1 cellular context compared by ENCODE assay signal in genomic region chr1:116504308-116505156, GRCh38.
TF ChIP-seq lines count a peak whose summit lies in the region.

No MANE protein-coding gene starts in this region.

TF ChIP-seq in K562, 482 proteins besides CTCF, POLR2A, EP300 and RAD21 (continued from another document and continues in another):
- TF ChIP-seq ATF2 (CRISPR knock-in tag; IDR thresholded peaks at IDR 0.05) (peak; percentile 76; the same call in 1 of the 2 replicates), PCBP1 (IDR thresholded peaks at IDR 0.05; ENCODE audit: low read depth, low read length, poor library complexity, severe bottlenecking) (no peak), CEBPG (CRISPR knock-in tag; IDR thresholded peaks at IDR 0.05) (peak; percentile 83), CEBPG (tag; conservative IDR thresholded peaks at IDR 0.05 in 1 of 2, IDR thresholded peaks at IDR 0.05 in 1 of 2) (peak; percentile 52 to 81; a peak in 3 of 4 replicates), NR3C1 (CRISPR knock-in tag; IDR thresholded peaks at IDR 0.05) (no peak), NRF1 (conservative IDR thresholded peaks at IDR 0.05 in 1 of 2, IDR thresholded peaks at IDR 0.05 in 1 of 2) (peak; percentile 42 to 46), MTA2 (IDR thresholded peaks at IDR 0.05; ENCODE audit: low read depth) (no peak), E2F5 (CRISPR knock-in tag; IDR thresholded peaks at IDR 0.05) (peak; percentile 75; the same call in 1 of the 2 replicates), CEBPB (tag; IDR thresholded peaks at IDR 0.05) (peak; percentile 89), NCOA1 (IDR thresholded peaks at IDR 0.05; ENCODE audit: low read depth) (peak; percentile 70), TCF3 (CRISPR knock-in tag; IDR thresholded peaks at IDR 0.05) (peak; percentile 75), SNIP1 (IDR thresholded peaks at IDR 0.05; ENCODE audit: low read depth) (no peak), PRPF4 (IDR thresholded peaks at IDR 0.05; ENCODE audit: insufficient read depth, low read depth, low read length, poor library complexity, severe bottlenecking) (no peak), YY1 (IDR thresholded peaks at IDR 0.05; ENCODE audit: borderline replicate concordance in 1 of 3, control insufficient read depth in 1 of 3, extremely low read depth in 1 of 3, insufficient read depth in 3 of 3, insufficient read length in 1 of 3, insufficient replicate concordance in 2 of 3, low read depth in 1 of 3, low read length in 2 of 3) (peak in 2 of 3 experiments; percentile 44 to 65), ZNF75A (CRISPR knock-in tag; IDR thresholded peaks at IDR 0.05) (no peak), HNRNPLL (IDR thresholded peaks at IDR 0.05; ENCODE audit: low read depth, low read length, poor library complexity, severe bottlenecking) (no peak), ZNF561 (CRISPR knock-in tag; conservative IDR thresholded peaks at IDR 0.05) (peak; percentile 41; the same call in 1 of the 2 replicates), MAFG (tag; conservative IDR thresholded peaks at IDR 0.05) (peak; percentile 86), ARID4B (CRISPR knock-in tag; IDR thresholded peaks at IDR 0.05) (0 out of 2 replicates have a peak, but pooled peaks have one; percentile 48), ZNF507 (tag; conservative IDR thresholded peaks at IDR 0.05) (no peak), HNRNPUL1 (IDR thresholded peaks at IDR 0.05; ENCODE audit: low read length) (0 out of 2 replicates have a peak, but pooled peaks have one; percentile 8), GABPB1 (CRISPR knock-in tag; IDR thresholded peaks at IDR 0.05) (peak; percentile 84), HCFC1 (IDR thresholded peaks at IDR 0.05; ENCODE audit: low read depth, low read length) (0 out of 2 replicates have a peak, but pooled peaks have one; percentile 5), PATZ1 (CRISPR knock-in tag; IDR thresholded peaks at IDR 0.05; ENCODE audit: borderline replicate concordance) (no peak), FIP1L1 (IDR thresholded peaks at IDR 0.05; ENCODE audit: low read depth, low read length, poor library complexity, severe bottlenecking) (no peak), SMAD4 (CRISPR knock-in tag; conservative IDR thresholded peaks at IDR 0.05) (peak; percentile 95), ZNF175 (CRISPR knock-in tag; IDR thresholded peaks at IDR 0.05; ENCODE audit: low read depth) (peak; percentile 82), KDM2B (CRISPR knock-in tag; IDR thresholded peaks at IDR 0.05) (no peak), CBX8 (IDR thresholded peaks at IDR 0.05; ENCODE audit: borderline replicate concordance, extremely low read depth, low read depth, low read length, poor library complexity, severe bottlenecking) (no peak), NFXL1 (CRISPR knock-in tag; IDR thresholded peaks at IDR 0.05) (peak; percentile 77; the same call in 1 of the 2 replicates), ZBTB1 (CRISPR knock-in tag; IDR thresholded peaks at IDR 0.05; ENCODE audit: borderline replicate concordance, low read depth) (peak; percentile 73; the same call in 1 of the 2 replicates)
- TF ChIP-seq, protein P1, sequence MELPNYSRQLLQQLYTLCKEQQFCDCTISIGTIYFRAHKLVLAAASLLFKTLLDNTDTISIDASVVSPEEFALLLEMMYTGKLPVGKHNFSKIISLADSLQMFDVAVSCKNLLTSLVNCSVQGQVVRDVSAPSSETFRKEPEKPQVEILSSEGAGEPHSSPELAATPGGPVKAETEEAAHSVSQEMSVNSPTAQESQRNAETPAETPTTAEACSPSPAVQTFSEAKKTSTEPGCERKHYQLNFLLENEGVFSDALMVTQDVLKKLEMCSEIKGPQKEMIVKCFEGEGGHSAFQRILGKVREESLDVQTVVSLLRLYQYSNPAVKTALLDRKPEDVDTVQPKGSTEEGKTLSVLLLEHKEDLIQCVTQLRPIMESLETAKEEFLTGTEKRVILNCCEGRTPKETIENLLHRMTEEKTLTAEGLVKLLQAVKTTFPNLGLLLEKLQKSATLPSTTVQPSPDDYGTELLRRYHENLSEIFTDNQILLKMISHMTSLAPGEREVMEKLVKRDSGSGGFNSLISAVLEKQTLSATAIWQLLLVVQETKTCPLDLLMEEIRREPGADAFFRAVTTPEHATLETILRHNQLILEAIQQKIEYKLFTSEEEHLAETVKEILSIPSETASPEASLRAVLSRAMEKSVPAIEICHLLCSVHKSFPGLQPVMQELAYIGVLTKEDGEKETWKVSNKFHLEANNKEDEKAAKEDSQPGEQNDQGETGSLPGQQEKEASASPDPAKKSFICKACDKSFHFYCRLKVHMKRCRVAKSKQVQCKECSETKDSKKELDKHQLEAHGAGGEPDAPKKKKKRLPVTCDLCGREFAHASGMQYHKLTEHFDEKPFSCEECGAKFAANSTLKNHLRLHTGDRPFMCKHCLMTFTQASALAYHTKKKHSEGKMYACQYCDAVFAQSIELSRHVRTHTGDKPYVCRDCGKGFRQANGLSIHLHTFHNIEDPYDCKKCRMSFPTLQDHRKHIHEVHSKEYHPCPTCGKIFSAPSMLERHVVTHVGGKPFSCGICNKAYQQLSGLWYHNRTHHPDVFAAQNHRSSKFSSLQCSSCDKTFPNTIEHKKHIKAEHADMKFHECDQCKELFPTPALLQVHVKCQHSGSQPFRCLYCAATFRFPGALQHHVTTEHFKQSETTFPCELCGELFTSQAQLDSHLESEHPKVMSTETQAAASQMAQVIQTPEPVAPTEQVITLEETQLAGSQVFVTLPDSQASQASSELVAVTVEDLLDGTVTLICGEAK (IDR thresholded peaks at IDR 0.05): 0 out of 2 replicates have a peak, but pooled peaks have one; percentile 9
- TF ChIP-seq, protein P1 (CRISPR knock-in tag; IDR thresholded peaks at IDR 0.05): no peak
- TF ChIP-seq, protein P2, sequence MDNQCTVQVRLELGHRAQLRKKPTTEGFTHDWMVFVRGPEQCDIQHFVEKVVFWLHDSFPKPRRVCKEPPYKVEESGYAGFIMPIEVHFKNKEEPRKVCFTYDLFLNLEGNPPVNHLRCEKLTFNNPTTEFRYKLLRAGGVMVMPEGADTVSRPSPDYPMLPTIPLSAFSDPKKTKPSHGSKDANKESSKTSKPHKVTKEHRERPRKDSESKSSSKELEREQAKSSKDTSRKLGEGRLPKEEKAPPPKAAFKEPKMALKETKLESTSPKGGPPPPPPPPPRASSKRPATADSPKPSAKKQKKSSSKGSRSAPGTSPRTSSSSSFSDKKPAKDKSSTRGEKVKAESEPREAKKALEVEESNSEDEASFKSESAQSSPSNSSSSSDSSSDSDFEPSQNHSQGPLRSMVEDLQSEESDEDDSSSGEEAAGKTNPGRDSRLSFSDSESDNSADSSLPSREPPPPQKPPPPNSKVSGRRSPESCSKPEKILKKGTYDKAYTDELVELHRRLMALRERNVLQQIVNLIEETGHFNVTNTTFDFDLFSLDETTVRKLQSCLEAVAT (IDR thresholded peaks at IDR 0.05): peak in 1 of 2 experiments; percentile 39; a peak in 3 of 4 replicates
- TF ChIP-seq, protein P3, sequence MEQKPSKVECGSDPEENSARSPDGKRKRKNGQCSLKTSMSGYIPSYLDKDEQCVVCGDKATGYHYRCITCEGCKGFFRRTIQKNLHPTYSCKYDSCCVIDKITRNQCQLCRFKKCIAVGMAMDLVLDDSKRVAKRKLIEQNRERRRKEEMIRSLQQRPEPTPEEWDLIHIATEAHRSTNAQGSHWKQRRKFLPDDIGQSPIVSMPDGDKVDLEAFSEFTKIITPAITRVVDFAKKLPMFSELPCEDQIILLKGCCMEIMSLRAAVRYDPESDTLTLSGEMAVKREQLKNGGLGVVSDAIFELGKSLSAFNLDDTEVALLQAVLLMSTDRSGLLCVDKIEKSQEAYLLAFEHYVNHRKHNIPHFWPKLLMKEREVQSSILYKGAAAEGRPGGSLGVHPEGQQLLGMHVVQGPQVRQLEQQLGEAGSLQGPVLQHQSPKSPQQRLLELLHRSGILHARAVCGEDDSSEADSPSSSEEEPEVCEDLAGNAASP (IDR thresholded peaks at IDR 0.05): no peak
- TF ChIP-seq, protein P4, sequence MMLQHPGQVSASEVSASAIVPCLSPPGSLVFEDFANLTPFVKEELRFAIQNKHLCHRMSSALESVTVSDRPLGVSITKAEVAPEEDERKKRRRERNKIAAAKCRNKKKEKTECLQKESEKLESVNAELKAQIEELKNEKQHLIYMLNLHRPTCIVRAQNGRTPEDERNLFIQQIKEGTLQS (IDR thresholded peaks at IDR 0.05): peak; percentile 100
- TF ChIP-seq, protein P4 (CRISPR knock-in tag; conservative IDR thresholded peaks at IDR 0.05): peak; percentile 97
